Comparison of ENCODE assay signal across 9 cellular contexts in genomic region chr13:24618219-24618955, GRCh38.
A peak's percentile ranks its signal among the peaks of the same experiment; 100 is the strongest.
DNase-seq lines count a peak whose midpoint lies in the region; ATAC-seq lines count a peak whose summit lies in the region.
"Had no signal": no experiment of that assay in that cellular context is flagged by ENCODE, and none has a peak within 500 bp of the region (broad histone marks: within the 10 kb centered on the region; RNA-seq: fewer than 3 reads in every experiment).

No MANE protein-coding gene starts in this region.

- no peaks in the 10 kb centered on the region for H3K9me3 Mint-ChIP-seq in activated naive CD8-positive, alpha-beta T cell treated with anti-CD3 and anti-CD28 coated beads, Interleukin-2, amount 10 ng/mL, durations not matched to agents 7 days and 5 days

- H3K9me3 ChIP-seq in SK-N-MC (ENCODE audit: low read depth, low read length): no peaks in the 10 kb centered on the region

- no peak overlapping the region for H3K9ac ChIP-seq in SK-N-MC (ENCODE audit: insufficient read length)

- peak overlapping the region; percentile 43 for H3K4me3 Mint-ChIP-seq in activated naive CD8-positive, alpha-beta T cell treated with anti-CD3 and anti-CD28 coated beads, Interleukin-2, amount 10 ng/mL, durations not matched to agents 7 days and 5 days

- no peaks in the 10 kb centered on the region for H3K36me3 ChIP-seq in SK-N-MC (ENCODE audit: insufficient read depth, low read length)

- DNase-seq in SK-N-MC (ENCODE audit: low read depth, low spot score): no peak
- peak; percentile 76 for DNase-seq in activated naive CD8-positive, alpha-beta T cell treated with anti-CD3 and anti-CD28 coated beads, Interleukin-2, amount 10 ng/mL, durations not matched to agents 7 days and 5 days
- DNase-seq in stimulated activated CD8-positive, alpha-beta memory T cell treated with anti-CD3 and anti-CD28 coated beads, Interleukin-15, amount 100 ng/mL, for 1 hour (ENCODE audit: low read depth): peak; percentile 27
- no peak for DNase-seq in midbrain (lab: John Stamatoyannopoulos, UW)
- DNase-seq in NCI-H1436 treated with DMSO at 0.1 percent for 48 hours (lab: John Stamatoyannopoulos, UW): no peak

- ATAC-seq in GM18498 (IDR thresholded peaks at IDR 0.05; ENCODE audit: unreplicated experiment) (peak; percentile 95), HG02870 (IDR thresholded peaks at IDR 0.05; ENCODE audit: unreplicated experiment) (peak; percentile 87), GM21717 (IDR thresholded peaks at IDR 0.05; ENCODE audit: unreplicated experiment) (no peak)
- peak; percentile 90 for ATAC-seq in activated naive CD8-positive, alpha-beta T cell treated with anti-CD3 and anti-CD28 coated beads, Interleukin-2, amount 10 ng/mL, durations not matched to agents 7 days and 5 days (ENCODE audit: low read depth)
- ATAC-seq: HCT116 had no signal

- H3K27ac ChIP-seq in SK-N-MC: peak overlapping the region; percentile 38; the same call in 1 of the 2 replicates

- H3K27ac Mint-ChIP-seq in activated naive CD8-positive, alpha-beta T cell treated with anti-CD3 and anti-CD28 coated beads, Interleukin-2, amount 10 ng/mL, durations not matched to agents 7 days and 5 days: peak overlapping the region; percentile 81

- POLR2A ChIA-PET in activated naive CD8-positive, alpha-beta T cell treated with anti-CD3 and anti-CD28 coated beads, Interleukin-2, amount 10 ng/mL, durations not matched to agents 7 days and 5 days (lab: Charles Lee): interaction anchor here (0.6 to 1.8 kb wide), 9 partner anchors 9 to 91 kb away, joined by 3 to 8 read pairs (median 4); partner anchors contain the start of gene ATP12A

- H3K4me1 Mint-ChIP-seq in activated naive CD8-positive, alpha-beta T cell treated with anti-CD3 and anti-CD28 coated beads, Interleukin-2, amount 10 ng/mL, durations not matched to agents 7 days and 5 days: peaks cover 27% of the 10 kb centered on the region

- H3K27me3 Mint-ChIP-seq in activated naive CD8-positive, alpha-beta T cell treated with anti-CD3 and anti-CD28 coated beads, Interleukin-2, amount 10 ng/mL, durations not matched to agents 7 days and 5 days: no peaks in the 10 kb centered on the region

- H3K4me3 ChIP-seq in SK-N-MC: no peak overlapping the region

- no peaks in the 10 kb centered on the region for H3K36me3 Mint-ChIP-seq in activated naive CD8-positive, alpha-beta T cell treated with anti-CD3 and anti-CD28 coated beads, Interleukin-2, amount 10 ng/mL, durations not matched to agents 7 days and 5 days

Comparison
In these comparisons a context has a peak if more than half of its experiments do, and no peak if none do; other contexts are left out.
1. DNase-seq: peak in activated naive CD8-positive, alpha-beta T cell treated with anti-CD3 and anti-CD28 coated beads, Interleukin-2, amount 10 ng/mL, durations not matched to agents 7 days and 5 days (single experiment) and stimulated activated CD8-positive, alpha-beta memory T cell treated with anti-CD3 and anti-CD28 coated beads, Interleukin-15, amount 100 ng/mL, for 1 hour (single experiment); none in SK-N-MC (single experiment), midbrain (single experiment) and NCI-H1436 treated with DMSO at 0.1 percent for 48 hours (single experiment).